20 cellular contexts compared by ENCODE assay signal in genomic region chr1:56658254-56658653, GRCh38. TPM values are rescaled to one million over a fixed set of nuclear protein-coding genes. Genes with fewer than 3 reads are reported as not detected.
DNase-seq lines count a peak whose midpoint lies in the region; ATAC-seq and TF ChIP-seq lines count a peak whose summit lies in the region.
"Had no signal": no experiment of that assay in that cellular context is flagged by ENCODE, and none has a peak within 500 bp of the region (broad histone marks: within the 10 kb centered on the region; RNA-seq: fewer than 3 reads in every experiment).

No MANE protein-coding gene starts in this region.

- TF ChIP-seq CTCF in heart right ventricle (IDR thresholded peaks at IDR 0.05) (no peak), psoas muscle (IDR thresholded peaks at IDR 0.05) (no peak)

- peaks cover 0 to 16% (median 7%) of the 10 kb centered on the region in 9 donors for H3K4me1 ChIP-seq in heart right ventricle
- peaks cover 5% of the 10 kb centered on the region for H3K4me1 ChIP-seq in psoas muscle
- H3K4me1 ChIP-seq: HAP-1 had no signal

- no peaks in the 10 kb centered on the region for H3K27me3 ChIP-seq in heart right ventricle
- H3K27me3 ChIP-seq in psoas muscle (ENCODE audit: insufficient read depth in 3 of 3, low read length in 2 of 3) = no peaks in the 10 kb centered on the region

- DNase-seq in Right ventricle myocardium superior (no peak), heart right ventricle (no peak), left ventricle myocardium superior (no peak), psoas muscle (no peak), medulla oblongata (ENCODE audit: extremely low spot score) (no peak)
- DNase-seq in activated naive CD8-positive, alpha-beta T cell treated with anti-CD3 and anti-CD28 coated beads for 36 hours = no peak
- no peak for DNase-seq in activated naive CD4-positive, alpha-beta T cell treated with anti-CD3 and anti-CD28 coated beads, Interleukin-2, amount 50 U/mL, for 16 hours
- DNase-seq: 8988T; C1 segment of cervical spinal cord; Calu3; CD4-positive, alpha-beta memory T cell; COR-L47; DMS53; DMS79 treated with DMSO at 0.1 percent for 48 hours; GF-D8; GOT3; HFFc6 had no signal

- peak; percentile 42 for ATAC-seq in Right ventricle myocardium superior (ENCODE audit: poor library complexity)
- ATAC-seq in heart right ventricle = peak in 4 of 8 donors; percentile 44 to 75 (median 68)
- ATAC-seq in left ventricle myocardium superior = peak; percentile 62
- no peak for ATAC-seq in psoas muscle
- no peak for ATAC-seq in HG02642 (IDR thresholded peaks at IDR 0.05; ENCODE audit: poor library complexity, unreplicated experiment)

- H3K27me3 Mint-ChIP-seq in activated naive CD8-positive, alpha-beta T cell treated with anti-CD3 and anti-CD28 coated beads for 36 hours = no peaks in the 10 kb centered on the region
- H3K27me3 Mint-ChIP-seq: CD4-positive, alpha-beta memory T cell had no signal

- H3K36me3 ChIP-seq in heart right ventricle (peaks cover 0 to 13% (median 0%) of the 10 kb centered on the region in 9 donors), psoas muscle (ENCODE audit: insufficient read depth in 1 of 2, low read depth in 1 of 2) (no peaks in the 10 kb centered on the region)

- H3K27ac Mint-ChIP-seq in activated naive CD8-positive, alpha-beta T cell treated with anti-CD3 and anti-CD28 coated beads for 36 hours = no peak overlapping the region
- H3K27ac Mint-ChIP-seq: CD4-positive, alpha-beta memory T cell; HFFc6 had no signal

- WGBS in heart right ventricle, 2 donors = 49 to 61% methylated on average over 4 of the region's 4 CpGs
- 51 to 59% (median 55%) methylated on average over 4 of the region's 4 CpGs for WGBS in psoas muscle, 3 donors

- H3K27ac ChIP-seq in heart right ventricle (peak overlapping the region in 7 of 10 donors; percentile 22 to 67 (median 58)), psoas muscle (peak overlapping the region; percentile 47)

- H3K9me3 Mint-ChIP-seq in activated naive CD8-positive, alpha-beta T cell treated with anti-CD3 and anti-CD28 coated beads for 36 hours = peaks cover 16% of the 10 kb centered on the region

- no peaks in the 10 kb centered on the region for H3K36me3 Mint-ChIP-seq in activated naive CD8-positive, alpha-beta T cell treated with anti-CD3 and anti-CD28 coated beads for 36 hours
- H3K36me3 Mint-ChIP-seq: CD4-positive, alpha-beta memory T cell had no signal

- H3K4me1 Mint-ChIP-seq in activated naive CD8-positive, alpha-beta T cell treated with anti-CD3 and anti-CD28 coated beads for 36 hours = no peaks in the 10 kb centered on the region
- H3K4me1 Mint-ChIP-seq: CD4-positive, alpha-beta memory T cell had no signal

- no peak overlapping the region for H3K4me3 ChIP-seq in heart right ventricle
- no peak overlapping the region for H3K4me3 ChIP-seq in psoas muscle
- H3K4me3 ChIP-seq: HAP-1 had no signal

- H3K4me3 Mint-ChIP-seq in activated naive CD8-positive, alpha-beta T cell treated with anti-CD3 and anti-CD28 coated beads for 36 hours = no peak overlapping the region
- H3K4me3 Mint-ChIP-seq: CD4-positive, alpha-beta memory T cell; HFFc6 had no signal

- H3K9me3 ChIP-seq in heart right ventricle (peaks cover 0 to 22% (median 16%) of the 10 kb centered on the region in 11 donors), psoas muscle (peaks cover 14% of the 10 kb centered on the region)

- intact Hi-C loops in Right ventricle myocardium superior (cut with DNase I) = no loop called here
- intact Hi-C loops in heart right ventricle (cut with DNase I) = no loop called here
- intact Hi-C loops in left ventricle myocardium superior (cut with micrococcal nuclease) = no loop called here
- intact Hi-C loops in psoas muscle (cut with DNase I) = no loop called here

RNA-seq across cellular contexts. Expression of gene PRKAA2, which starts 13.1 kb away (rescaled TPM):
- 77.2 TPM for total RNA-seq in Right ventricle myocardium superior
- 100 to 1,000 TPM in 7 of 10 donors, 10 to 100 TPM in 3; 71.8 to 166 (median 143) TPM for total RNA-seq in heart right ventricle
- 10 to 100 TPM in 1 of 2 donors, 1 to 10 TPM in 1; 8.0 to 23.7 TPM for polyA plus RNA-seq in heart right ventricle
- 88.0 TPM for total RNA-seq in left ventricle myocardium superior
- 100 to 1,000 TPM in 1 of 4 donors, 10 to 100 TPM in 3; 48.4 to 101 (median 63.0) TPM for total RNA-seq in psoas muscle
- 10 to 100 TPM in 2 of 3 donors, 1 to 10 TPM in 1; 2.1 to 15.5 (median 12.6) TPM for polyA plus RNA-seq in psoas muscle
- under 1 TPM; 0.02 TPM for total RNA-seq in activated naive CD8-positive, alpha-beta T cell treated with anti-CD3 and anti-CD28 coated beads for 36 hours
- total RNA-seq: CD4-positive, alpha-beta memory T cell; G401 had no signal
- polyA plus RNA-seq: CD4-positive, alpha-beta memory T cell had no signal

Comparison
In these comparisons a context has a peak if more than half of its experiments do, and no peak if none do; other contexts are left out.
1. ATAC-seq: peak in Right ventricle myocardium superior (single experiment) and left ventricle myocardium superior (single experiment); none in psoas muscle (0 of 4) and HG02642 (single experiment).
2. RNA of gene PRKAA2, which starts 13.1 kb away (total RNA-seq): 71.8 to 166 TPM in heart right ventricle, 88.0 TPM in left ventricle myocardium superior (single experiment), 77.2 TPM in Right ventricle myocardium superior (single experiment) and 48.4 to 101 TPM in psoas muscle; 0.02 TPM in activated naive CD8-positive, alpha-beta T cell treated with anti-CD3 and anti-CD28 coated beads for 36 hours; every median in the first group is over 10 times any median in the second.